In genomic region chr7:47481656-47482012, GRCh38 we compare ENCODE assay signal across 10 cellular contexts.
DNase-seq lines count a peak whose midpoint lies in the region; ATAC-seq and TF ChIP-seq lines count a peak whose summit lies in the region.
"Had no signal": no experiment of that assay in that cellular context is flagged by ENCODE, and none has a peak within 500 bp of the region (broad histone marks: within the 10 kb centered on the region; RNA-seq: fewer than 3 reads in every experiment).

No MANE protein-coding gene starts in this region.

- TF ChIP-seq CTCF in MM.1S (IDR thresholded peaks at IDR 0.05; ENCODE audit: low read length) (no peak), ascending aorta (IDR thresholded peaks at IDR 0.05) (no peak)

- H3K9me3 ChIP-seq in MM.1S (replicated peaks; ENCODE audit: insufficient read depth, low read length) (no peaks in the 10 kb centered on the region), ascending aorta (no peaks in the 10 kb centered on the region), mesodermal cell (ENCODE audit: control insufficient read depth, low read length) (no peaks in the 10 kb centered on the region), stomach smooth muscle (ENCODE audit: control insufficient read depth in 2 of 2, low read length in 2 of 2) (no peaks in the 10 kb centered on the region)

- DNase-seq in MM.1S (no peak), ascending aorta (ENCODE audit: low spot score in 2 of 2) (no peak), NCI-H2081 treated with DMSO at 0.1 percent for 48 hours (lab: John Stamatoyannopoulos, UW) (no peak), HPDE6-E6E7 (ENCODE audit: extremely low spot score) (no peak)
- no peak for DNase-seq in stimulated activated CD8-positive, alpha-beta memory T cell treated with anti-CD3 and anti-CD28 coated beads, Interleukin-4, amount 100 ng/mL, for 48 hours
- DNase-seq: NCI-H1417, NCI-H82 had no signal

- intact Hi-C loops in ascending aorta (cut with DNase I): loop anchor here (1.0 to 5.0 kb wide), 4 partner anchors 25 to 336 kb away; partner anchors contain the start of gene TNS3

- WGBS in mesodermal cell (ENCODE audit: insufficient coverage in 2 of 2), 2 experiments: 83 to 95% methylated on average over 7 of the region's 7 CpGs

- H3K27ac ChIP-seq in MM.1S (ENCODE audit: low read length): peak overlapping the region; percentile 99
- peak overlapping the region; percentile 82 to 85 for H3K27ac ChIP-seq in ascending aorta
- H3K27ac ChIP-seq in mesodermal cell (ENCODE audit: low read depth, low read length, severe bottlenecking): peak overlapping the region; percentile 98
- peak overlapping the region; percentile 46 for H3K27ac ChIP-seq in stomach smooth muscle (ENCODE audit: low read length)

- ATAC-seq in HG03565 (IDR thresholded peaks at IDR 0.05; ENCODE audit: unreplicated experiment): no peak

- H3K4me3 ChIP-seq in MM.1S (ENCODE audit: low read length): peak overlapping the region; percentile 83
- peak overlapping the region in 1 of 2 donors; percentile 37 for H3K4me3 ChIP-seq in ascending aorta
- H3K4me3 ChIP-seq in mesodermal cell (ENCODE audit: extremely low read depth, insufficient read depth, low read length, poor library complexity, severe bottlenecking): no peak overlapping the region
- peak overlapping the region in 1 of 2 donors; percentile 52 for H3K4me3 ChIP-seq in stomach smooth muscle (ENCODE audit: low read length in 2 of 2)

- H2AFZ ChIP-seq in MM.1S (ENCODE audit: low read length): no peak overlapping the region

- peaks cover 11% of the 10 kb centered on the region for H4K20me1 ChIP-seq in MM.1S (ENCODE audit: insufficient read depth, low read length)

- H3K9ac ChIP-seq in MM.1S (ENCODE audit: low read length) (peak overlapping the region; percentile 98), stomach smooth muscle (ENCODE audit: low read length in 2 of 2) (no peak overlapping the region)

- H3F3A ChIP-seq in MM.1S (ENCODE audit: insufficient read depth, low read length): peaks cover 57% of the 10 kb centered on the region

- no peaks in the 10 kb centered on the region for H3K27me3 ChIP-seq in MM.1S (replicated peaks; ENCODE audit: insufficient read depth, low read length)
- no peaks in the 10 kb centered on the region for H3K27me3 ChIP-seq in ascending aorta
- H3K27me3 ChIP-seq in stomach smooth muscle (ENCODE audit: control insufficient read depth in 1 of 2, insufficient read depth in 2 of 2, low read length in 2 of 2): no peaks in the 10 kb centered on the region

- no peaks in the 10 kb centered on the region for H3K9me2 ChIP-seq in MM.1S (replicated peaks; ENCODE audit: insufficient read depth, low read length)

- H3K79me2 ChIP-seq in MM.1S (ENCODE audit: low read length): peaks cover 91% of the 10 kb centered on the region

- H3K4me1 ChIP-seq in MM.1S (ENCODE audit: low read length): peaks cover 49% of the 10 kb centered on the region
- H3K4me1 ChIP-seq in ascending aorta: peaks cover 19 to 68% of the 10 kb centered on the region in 2 donors
- H3K4me1 ChIP-seq in mesodermal cell (ENCODE audit: control insufficient read depth, insufficient read depth, low read length, poor library complexity, severe bottlenecking): peaks cover 47% of the 10 kb centered on the region
- peaks cover 65% of the 10 kb centered on the region for H3K4me1 ChIP-seq in stomach smooth muscle (ENCODE audit: control insufficient read depth, insufficient read depth, low read length)

- 0 out of 2 replicates have a peak, but pooled peaks cover 2% of the 10 kb centered on the region for H3K36me3 ChIP-seq in MM.1S (replicated peaks; ENCODE audit: insufficient read depth, low read length)
- H3K36me3 ChIP-seq in ascending aorta: no peaks in the 10 kb centered on the region
- peaks cover 2% of the 10 kb centered on the region for H3K36me3 ChIP-seq in mesodermal cell (ENCODE audit: control insufficient read depth, insufficient read depth, low read length)
- H3K36me3 ChIP-seq in stomach smooth muscle (ENCODE audit: control insufficient read depth in 2 of 2, insufficient read depth in 2 of 2, low read length in 2 of 2): no peaks in the 10 kb centered on the region

- peak overlapping the region; percentile 93 for H3K4me2 ChIP-seq in MM.1S (ENCODE audit: low read depth, low read length)

Comparison
In these comparisons a context has a peak if more than half of its experiments do, and no peak if none do; other contexts are left out.
1. H3K27ac ChIP-seq: peak in every context shown above with its lines; median percentile 99 in MM.1S; 98 in mesodermal cell; 84 in ascending aorta; 46 in stomach smooth muscle.